9 cellular contexts compared by ENCODE assay signal in genomic region chr10:72331575-72332422, GRCh38. TPM values are rescaled to one million over a fixed set of nuclear protein-coding genes. Genes with fewer than 3 reads are reported as not detected.
DNase-seq lines count a peak whose midpoint lies in the region; ATAC-seq and TF ChIP-seq lines count a peak whose summit lies in the region.
"Had no signal": no experiment of that assay in that cellular context is flagged by ENCODE, and none has a peak within 500 bp of the region (broad histone marks: within the 10 kb centered on the region; RNA-seq: fewer than 3 reads in every experiment).

No MANE protein-coding gene starts in this region.

- peak overlapping the region; percentile 73 to 100 (median 97) for H3K27ac ChIP-seq in adrenal gland
- peak overlapping the region; percentile 38 for H3K27ac ChIP-seq in urinary bladder (ENCODE audit: low read depth)
- H3K27ac ChIP-seq: SK-N-MC had no signal

- peak; percentile 38 for ATAC-seq in GM21786 (IDR thresholded peaks at IDR 0.05; ENCODE audit: unreplicated experiment)
- ATAC-seq in left ventricle myocardium superior = peak; percentile 56

- TF ChIP-seq CTCF in adrenal gland (IDR thresholded peaks at IDR 0.05) = peak; percentile 41 to 87 (median 76)

- peak; percentile 36 to 63 for TF ChIP-seq POLR2A in adrenal gland (IDR thresholded peaks at IDR 0.05)

- 5 to 9% (median 7%) methylated on average over 7 to 27 of the region's 27 CpGs for WGBS in adrenal gland, 4 donors
- WGBS in urinary bladder = 12% methylated on average over 27 of the region's 27 CpGs

- no peaks in the 10 kb centered on the region for H3K27me3 ChIP-seq in adrenal gland

- no peak overlapping the region for H3K4me3 ChIP-seq in adrenal gland
- no peak overlapping the region for H3K4me3 ChIP-seq in urinary bladder (ENCODE audit: low read depth, low read length)
- H3K4me3 ChIP-seq: SK-N-MC had no signal

- peaks cover 72 to 97% of the 10 kb centered on the region in 2 donors for H3K4me1 ChIP-seq in adrenal gland (replicated peaks in 1 of 2)
- H3K4me1 ChIP-seq in urinary bladder (ENCODE audit: insufficient read depth) = no peaks in the 10 kb centered on the region

- DNase-seq in Caki2 (ENCODE audit: low read depth) (peak; percentile 94), NCI-H1092 treated with DMSO at 0.1 percent for 48 hours (lab: John Stamatoyannopoulos, UW) (peak; percentile 93), SW480 (ENCODE audit: low spot score) (peak; percentile 96), adrenal gland (peak; percentile 94 to 99 (median 98)), left ventricle myocardium superior (peak; percentile 90), pulmonary artery endothelial cell (ENCODE audit: low read depth, low spot score) (peak; percentile 66)

- intact Hi-C loops in adrenal gland (cut with DNase I) = loop anchor here (10.0 kb wide), 2 partner anchors 207 to 377 kb away; no protein-coding TSS in a partner anchor
- intact Hi-C loops in left ventricle myocardium superior (cut with micrococcal nuclease) = loop anchor here (10.0 kb wide), 1 partner anchor 117 kb away; the partner anchor contains the start of genes ANAPC16 and ASCC1

- H3K36me3 ChIP-seq in adrenal gland (replicated peaks in 1 of 2) (no peaks in the 10 kb centered on the region), urinary bladder (ENCODE audit: insufficient read depth) (no peaks in the 10 kb centered on the region)

- H3K9me3 ChIP-seq in adrenal gland (replicated peaks in 1 of 3) = no peaks in the 10 kb centered on the region

- in situ Hi-C loops in Caki2 (cut with HindIII; ENCODE audit: low pct_unique_long_range_greater_than_20kb, low sequenced_read_pairs) = no loop called here

RNA-seq across cellular contexts. Expression of gene DNAJB12, which starts 22.9 kb away (rescaled TPM):
- 17.5 and 26.9 TPM in 2 replicates for total RNA-seq in Caki2 (2014; rRNA removed; shearing (Covaris generic); ENCODE audit: low replicate concordance)
- total RNA-seq in adrenal gland (10 to 100 TPM; 36.3 to 67.0 (median 49.3) TPM), left ventricle myocardium superior (25.9 TPM), pulmonary artery endothelial cell (26.2 and 27.8 TPM in 2 replicates), urinary bladder (21.9 TPM)
- polyA plus RNA-seq in adrenal gland (10 to 100 TPM; 37.4 to 47.8 (median 37.9) TPM), urinary bladder (26.7 TPM)

RNA-seq across cellular contexts. Expression of gene DDIT4, which starts 58.1 kb away (rescaled TPM):
- total RNA-seq in Caki2 (2014; rRNA removed; shearing (Covaris generic); ENCODE audit: low replicate concordance) = 408 and 445 TPM in 2 replicates
- total RNA-seq in adrenal gland = 100 to 1,000 TPM; 211 to 711 (median 386) TPM
- polyA plus RNA-seq in adrenal gland = 100 to 1,000 TPM; 109 to 149 (median 123) TPM
- 64.2 TPM for total RNA-seq in left ventricle myocardium superior
- 133 and 170 TPM in 2 replicates for total RNA-seq in pulmonary artery endothelial cell
- 137 TPM for total RNA-seq in urinary bladder
- polyA plus RNA-seq in urinary bladder = 277 TPM
